In genomic region chr12:29155079-29155478, GRCh38 we compare ENCODE assay signal across 12 cellular contexts. TPM values are rescaled to one million over a fixed set of nuclear protein-coding genes. Genes with fewer than 3 reads are reported as not detected.
DNase-seq lines count a peak whose midpoint lies in the region; ATAC-seq, FAIRE-seq and TF ChIP-seq lines count a peak whose summit lies in the region.
"Had no signal": no experiment of that assay in that cellular context is flagged by ENCODE, and none has a peak within 500 bp of the region (broad histone marks: within the 10 kb centered on the region; RNA-seq: fewer than 3 reads in every experiment).

No MANE protein-coding gene starts in this region.

- DNase-seq in BE2C (peak; percentile 85), RPMI7951 (ENCODE audit: low read depth) (peak; percentile 51), HepG2 (ENCODE audit: low spot score) (no peak), glomerular visceral epithelial cell (ENCODE audit: extremely low spot score) (no peak), NOMO-1 treated with dmso at 0.1 percent for 144 hours (lab: John Stamatoyannopoulos, UW; ENCODE audit: unreplicated experiment) (no peak), aorta (no peak)
- DNase-seq: effector memory CD8-positive, alpha-beta T cell; naive thymus-derived CD8-positive, alpha-beta T cell; NCI-H226 had no signal

- H3K9ac ChIP-seq in HepG2 (ENCODE audit: insufficient read depth, low read depth, low read length) = no peak overlapping the region

- H3K27ac ChIP-seq in HepG2 (ENCODE audit: extremely low read length, insufficient read depth, low read length) (no peak overlapping the region), aorta (ENCODE audit: low read depth in 1 of 2, low read length in 2 of 2) (no peak overlapping the region)
- H3K27ac ChIP-seq: C4-2B had no signal

- intact Hi-C loops in HepG2 (cut with micrococcal nuclease; ENCODE audit: unreplicated experiment) = no loop called here
- intact Hi-C loops in aorta (cut with DNase I) = no loop called here

- FAIRE-seq in HepG2 (lab: Jason Lieb, UNC) = no peak

- no peaks in the 10 kb centered on the region for H4K20me1 ChIP-seq in HepG2 (ENCODE audit: insufficient read depth, low read length)

- no peak overlapping the region for H3K4me2 ChIP-seq in HepG2 (ENCODE audit: low read depth, low read length)

- no TSS peak for BruUV-seq in HepG2 (replicated peaks; lab: Mats Ljungman, UMichigan)

- ATAC-seq in GM19324 (IDR thresholded peaks at IDR 0.05; ENCODE audit: low FRiP score, unreplicated experiment) (peak; percentile 38), HG02938 (IDR thresholded peaks at IDR 0.05; ENCODE audit: unreplicated experiment) (peak; percentile 47), HepG2 (no peak), aorta (ENCODE audit: low FRiP score) (no peak)
- ATAC-seq: effector memory CD8-positive, alpha-beta T cell; naive thymus-derived CD8-positive, alpha-beta T cell had no signal

- in situ Hi-C loops in HepG2 (cut with HindIII; ENCODE audit: extremely low pct_ligation_motif_present, low pct_unique_long_range_greater_than_20kb) = no loop called here

- no peak for TF ChIP-seq EP300 in HepG2 (IDR thresholded peaks at IDR 0.05; ENCODE audit: low read depth in 2 of 2, low read length in 2 of 2)
- TF ChIP-seq EP300 in HepG2 (CRISPR knock-in tag; IDR thresholded peaks at IDR 0.05; ENCODE audit: borderline replicate concordance) = no peak

- no peak for TF ChIP-seq RAD21 in HepG2 (CRISPR knock-in tag; IDR thresholded peaks at IDR 0.05)

- H2AFZ ChIP-seq in HepG2 (ENCODE audit: low read length) = no peak overlapping the region

- H3K4me3 ChIP-seq in BE2C (ENCODE audit: low read depth, low read length) = no peak overlapping the region; the same call in 1 of the 2 replicates
- no peak overlapping the region for H3K4me3 ChIP-seq in HepG2 (replicated peaks in 1 of 3; ENCODE audit: insufficient read depth in 1 of 3, low read depth in 2 of 3, low read length in 3 of 3)
- no peak overlapping the region for H3K4me3 ChIP-seq in aorta (ENCODE audit: low read length in 2 of 2)

- H3K27me3 ChIP-seq in BE2C = no peaks in the 10 kb centered on the region
- peaks cover 0 to 3% of the 10 kb centered on the region in 2 experiments; a peak in 1 of 5 replicates for H3K27me3 ChIP-seq in HepG2 (ENCODE audit: control insufficient read depth in 1 of 2, insufficient read depth in 2 of 2, low read length in 2 of 2)
- no peaks in the 10 kb centered on the region for H3K27me3 ChIP-seq in aorta (ENCODE audit: control insufficient read depth in 1 of 2, insufficient read depth in 2 of 2, low read length in 1 of 2)

- H3K9me3 ChIP-seq in BE2C (no peaks in the 10 kb centered on the region), HepG2 (ENCODE audit: low read length) (no peaks in the 10 kb centered on the region), aorta (ENCODE audit: control insufficient read depth, low read length) (no peaks in the 10 kb centered on the region)

- TF ChIP-seq POLR2A in HepG2 (IDR thresholded peaks at IDR 0.05; ENCODE audit: insufficient read depth in 1 of 2, low read depth in 2 of 2, low read length in 2 of 2) = no peak

- POLR2A ChIA-PET in HepG2 (lab: Yijun Ruan, JAX) = no interaction called here

- H3K4me1 ChIP-seq in BE2C (peaks cover 47% of the 10 kb centered on the region), HepG2 (ENCODE audit: insufficient read depth, low read length) (no peaks in the 10 kb centered on the region), aorta (ENCODE audit: control insufficient read depth in 1 of 2, insufficient read depth in 2 of 2, low read length in 2 of 2) (no peaks in the 10 kb centered on the region)

- no peaks in the 10 kb centered on the region for H3K79me2 ChIP-seq in HepG2 (ENCODE audit: insufficient read depth, low read length)

- H3K36me3 ChIP-seq in BE2C = no peaks in the 10 kb centered on the region
- H3K36me3 ChIP-seq in HepG2 (replicated peaks in 1 of 2; ENCODE audit: control insufficient read depth in 1 of 2, insufficient read depth in 2 of 2, low read length in 2 of 2) = no peaks in the 10 kb centered on the region
- H3K36me3 ChIP-seq in aorta (ENCODE audit: control insufficient read depth in 1 of 2, insufficient read depth in 2 of 2, low read length in 1 of 2) = no peaks in the 10 kb centered on the region

- CTCF ChIA-PET in HepG2 (lab: Yijun Ruan, JAX; ENCODE audit: low intra/inter-chr PET ratio, low total read pairs) = no interaction called here

- TF ChIP-seq CTCF in BE2C (IDR thresholded peaks at IDR 0.05; ENCODE audit: low read depth, low read length) (no peak), HepG2 (CRISPR knock-in tag; IDR thresholded peaks at IDR 0.05) (no peak)

- 0% methylated on average over 1 of the region's 1 CpG for WGBS in HepG2 (ENCODE audit: low lambda C conversion rate)
- WGBS in aorta, 2 donors = 81 to 86% methylated on average over 1 of the region's 1 CpG

TF ChIP-seq in HepG2, 621 proteins besides CTCF, POLR2A, EP300 and RAD21:
- TF ChIP-seq CCAR2 (optimal IDR thresholded peaks at IDR 0.05; ENCODE audit: low read depth, low read length) = no peak

RNA-seq across cellular contexts. Expression of gene FAR2, which starts 6.0 kb away (rescaled TPM):
- polyA plus RNA-seq in BE2C (2012; ENCODE audit: insufficient read depth, insufficient read length, low read depth) = 116 TPM
- total RNA-seq in RPMI7951 (2014; rRNA removed; shearing (Covaris generic)) = 11.9 and 12.2 TPM in 2 replicates
- total RNA-seq in HepG2 (2016; rRNA removed; fragmentation: Illumina TruSeq; extraction: Trizol) (not detected in 2 replicates), aorta (10 to 100 TPM; 11.5 to 12.2 TPM)
- not detected in 2 replicates for total RNA-seq in HepG2 (2016; cell fraction: cytosol; rRNA removed; fragmentation: Illumina TruSeq; extraction: Trizol; ENCODE audit: low read depth)
- total RNA-seq in HepG2 (2016; cell fraction: insoluble cytoplasmic fraction; rRNA removed; fragmentation: Illumina TruSeq; extraction: Trizol) = not detected in 2 replicates
- not detected in 2 replicates for total RNA-seq in HepG2 (2016; cell fraction: membrane; rRNA removed; fragmentation: Illumina TruSeq; extraction: Trizol)
- not detected in 2 replicates for total RNA-seq in HepG2 (2016; cell fraction: nucleus; rRNA removed; fragmentation: Illumina TruSeq; extraction: Trizol)
- polyA plus RNA-seq in HepG2 (2011; rRNA removed) (not detected in 2 replicates), aorta (1 to 10 TPM; 1.9 to 8.3 TPM)
- not detected in 2 replicates for polyA plus RNA-seq in HepG2 (2011; cell fraction: cytosol; rRNA removed)
- polyA plus RNA-seq in HepG2 (2011; cell fraction: nucleus; rRNA removed) = not detected in 2 replicates
- polyA plus RNA-seq in HepG2 (2012) = 0.09 and 0.46 TPM in 2 replicates
- not detected in 2 replicates for polyA plus RNA-seq in HepG2 (2016; cell fraction: cytosol; fragmentation: Illumina TruSeq; extraction: Trizol; ENCODE audit: low read depth)
- not detected in 2 replicates for polyA plus RNA-seq in HepG2 (2016; cell fraction: insoluble cytoplasmic fraction; fragmentation: Illumina TruSeq; extraction: Trizol; ENCODE audit: low read depth)
- polyA plus RNA-seq in HepG2 (2016; cell fraction: membrane; fragmentation: Illumina TruSeq; extraction: Trizol; ENCODE audit: low read depth) = not detected in 2 replicates
- polyA plus RNA-seq in HepG2 (2016; cell fraction: nucleus; fragmentation: Illumina TruSeq; extraction: Trizol; ENCODE audit: insufficient read depth, low read depth) = not detected in 2 replicates
- polyA minus RNA-seq in HepG2 (2011; rRNA and poly(A)+ RNA removed; ENCODE audit: low replicate concordance) = not detected in 2 replicates
- not detected in 2 replicates for polyA minus RNA-seq in HepG2 (2011; cell fraction: cytosol; rRNA and poly(A)+ RNA removed)
- polyA minus RNA-seq in HepG2 (2011; cell fraction: nucleus; rRNA and poly(A)+ RNA removed) = 0.13 TPM in 1 of 2 replicates, not detected in the other

Comparison
In these comparisons a context has a peak if more than half of its experiments do, and no peak if none do; other contexts are left out.
1. DNase-seq: peak in BE2C (single experiment) and RPMI7951 (single experiment); none in HepG2 (single experiment), glomerular visceral epithelial cell (single experiment), NOMO-1 treated with dmso at 0.1 percent for 144 hours (single experiment) and aorta (0 of 2).
2. ATAC-seq: peak in GM19324 (single experiment) and HG02938 (single experiment); none in HepG2 (single experiment) and aorta (single experiment).